Comparison of ENCODE assay signal across 8 cellular contexts in the genomic region with DNA sequence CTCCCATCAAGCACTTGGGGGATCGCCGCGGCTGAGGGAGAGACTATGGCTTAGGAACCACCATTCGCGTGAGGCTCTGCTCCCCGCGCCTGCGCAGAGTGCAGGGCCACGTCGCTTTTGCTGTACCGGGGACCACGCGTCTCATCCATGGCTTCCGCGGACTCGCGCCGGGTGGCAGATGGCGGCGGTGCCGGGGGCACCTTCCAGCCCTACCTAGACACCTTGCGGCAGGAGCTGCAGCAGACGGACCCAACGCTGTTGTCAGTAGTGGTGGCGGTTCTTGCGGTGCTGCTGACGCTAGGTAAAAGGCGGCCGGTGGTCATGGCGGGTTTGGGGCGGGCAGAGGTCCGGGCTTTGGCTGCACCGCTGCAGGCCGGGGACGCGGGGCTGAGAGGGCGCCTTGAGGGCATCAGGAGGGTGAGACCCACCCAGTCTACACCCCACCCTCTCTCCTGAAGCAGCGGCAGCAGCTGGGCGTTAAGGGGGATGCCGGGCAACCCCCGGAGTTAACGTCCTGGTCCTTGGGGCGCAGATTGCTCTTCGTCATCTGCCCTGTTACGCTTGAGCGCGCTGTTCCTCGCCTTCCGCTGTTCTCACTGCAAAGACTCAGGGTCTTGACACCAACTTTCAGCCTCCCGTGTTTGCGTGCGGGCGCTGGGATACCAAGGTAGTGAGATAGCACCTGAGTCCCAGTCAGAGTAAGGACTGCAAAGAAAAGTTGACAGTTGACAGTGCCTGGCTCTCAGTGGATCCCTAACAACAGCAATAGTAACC. TPM values are rescaled to one million over a fixed set of nuclear protein-coding genes. Genes with fewer than 3 reads are reported as not detected.
A peak's percentile ranks its signal among the peaks of the same experiment; 100 is the strongest.
DNase-seq lines count a peak whose midpoint lies in the region; ATAC-seq and TF ChIP-seq lines count a peak whose summit lies in the region.

Gene SRPRB (plus strand): TSS at position 114 of the 774 bp plus-strand sequence. CDS start 34 bp downstream, at position 148.

- H3K9me3 Mint-ChIP-seq in HFFc6, result no peaks in the 10 kb centered on the region

- H3K4me1 ChIP-seq in gastroesophageal sphincter, result peaks cover 0 to 29% (median 0%) of the 10 kb centered on the region in 3 donors
- peaks cover 6 to 14% of the 10 kb centered on the region in 2 experiments for H3K4me1 ChIP-seq in neutrophil (ENCODE audit: control insufficient read depth in 1 of 2, insufficient read depth in 1 of 2, low read depth in 1 of 2, low read length in 1 of 2)

- peaks cover 25% of the 10 kb centered on the region for H3K4me1 Mint-ChIP-seq in HFFc6 (ENCODE audit: low read depth)

- H3K9me3 ChIP-seq in gastroesophageal sphincter (no peaks in the 10 kb centered on the region), neutrophil (no peaks in the 10 kb centered on the region)

- WGBS in gastroesophageal sphincter (ENCODE audit: low coverage in 1 of 2), 2 donors, result no CpG with 5 or more reads among the region's 53 CpGs

- H3K27ac ChIP-seq in gastroesophageal sphincter, result peak within 1 kb of the TSS; percentile 14 to 82 (median 80)
- no peak within 1 kb of the TSS for H3K27ac ChIP-seq in neutrophil

- TF ChIP-seq CTCF in HFFc6 (IDR thresholded peaks at IDR 0.05) (0 out of 2 replicates have a peak, but pooled peaks have one; percentile 5), gastroesophageal sphincter (IDR thresholded peaks at IDR 0.05) (peak in 2 of 4 experiments; percentile 5 to 33), neutrophil (IDR thresholded peaks at IDR 0.05) (no peak), subcutaneous adipose tissue (IDR thresholded peaks at IDR 0.05; ENCODE audit: low read depth) (no peak)

- H3K36me3 ChIP-seq in gastroesophageal sphincter (peaks cover 0 to 33% of the 10 kb centered on the region in 2 donors), neutrophil (peaks cover 3% of the 10 kb centered on the region)

- peak; percentile 99 for ATAC-seq in gastroesophageal sphincter

- no peak for TF ChIP-seq EP300 in gastroesophageal sphincter (IDR thresholded peaks at IDR 0.05)

- DNase-seq in GM04504 (ENCODE audit: low read depth), result peak; percentile 83
- peak; percentile 90 for DNase-seq in HFFc6
- DNase-seq in NAMALWA (ENCODE audit: low spot score), result peak; percentile 98
- DNase-seq in SK-MEL-5 (ENCODE audit: low read depth, low spot score), result peak; percentile 95
- peak; percentile 97 for DNase-seq in activated naive CD4-positive, alpha-beta T cell treated with Interleukin-2 at 50 U/mL for 16 hours

- H3K27me3 Mint-ChIP-seq in HFFc6 (ENCODE audit: insufficient read depth), result peaks cover 3% of the 10 kb centered on the region; the same call in 1 of the 2 replicates

- peaks cover 6% of the 10 kb centered on the region; the same call in 1 of the 2 replicates for H3K36me3 Mint-ChIP-seq in HFFc6 (ENCODE audit: low read depth)

- H3K4me3 Mint-ChIP-seq in HFFc6, result peak within 1 kb of the TSS; percentile 98

- in situ Hi-C loops in SK-MEL-5 (cut with HindIII; ENCODE audit: low pct_unique_long_range_greater_than_20kb, low sequenced_read_pairs), result no loop called here

- H3K27me3 ChIP-seq in gastroesophageal sphincter (no peaks in the 10 kb centered on the region), neutrophil (peaks cover 16% of the 10 kb centered on the region)

- peak within 1 kb of the TSS; percentile 80 to 82 for H3K4me3 ChIP-seq in gastroesophageal sphincter
- peak within 1 kb of the TSS; percentile 68 to 73 for H3K4me3 ChIP-seq in neutrophil (ENCODE audit: low read depth in 1 of 2, low read length in 1 of 2)

- peak; percentile 42 to 55 for TF ChIP-seq POLR2A in gastroesophageal sphincter (IDR thresholded peaks at IDR 0.05)

- H3K27ac Mint-ChIP-seq in HFFc6, result peak within 1 kb of the TSS; percentile 87

RNA-seq across cellular contexts. Expression of gene SRPRB, which starts in this region (rescaled TPM):
- total RNA-seq in HFFc6 (2021; fragmentation: NEBNext Ultra II Directional; extraction: Animal tissue kit (Norgen Biotek cat#: 25700)), result 100 to 1,000 TPM in 3 of 6 experiments, 10 to 100 TPM in 3; 94.3 to 130 (median 99.4) TPM
- 93.5 and 95.4 TPM in 2 replicates for total RNA-seq in SK-MEL-5 (2014; rRNA removed; shearing (Covaris generic))
- 41.5 and 60.6 TPM in 2 replicates for polyA plus RNA-seq in SK-MEL-5 (2015; cell fraction: cytosol; rRNA removed)
- polyA plus RNA-seq in SK-MEL-5 (2015; cell fraction: nucleus; rRNA removed), result 22.4 and 27.0 TPM in 2 replicates
- 10 to 100 TPM; 13.8 to 32.1 (median 24.4) TPM for total RNA-seq in gastroesophageal sphincter
- total RNA-seq in subcutaneous adipose tissue, result 10 to 100 TPM; 13.7 to 26.9 (median 23.8) TPM
